Comparison of ENCODE assay signal across 3 cellular contexts in genomic region chr5:103151156-103151555, GRCh38.
TF ChIP-seq lines count a peak whose summit lies in the region.

No MANE protein-coding gene starts in this region.

TF ChIP-seq in A549, 52 proteins besides CTCF, POLR2A, EP300 and RAD21:
- TF ChIP-seq MAFK (IDR thresholded peaks at IDR 0.05; ENCODE audit: partially characterized antibody), result peak; percentile 95
- TF ChIP-seq ZFP36 (IDR thresholded peaks at IDR 0.05; ENCODE audit: borderline replicate concordance, partially characterized antibody), result no peak

TF ChIP-seq in IMR-90, 13 proteins besides CTCF, POLR2A, EP300 and RAD21:
- TF ChIP-seq NFE2L2 (IDR thresholded peaks at IDR 0.05; ENCODE audit: low read depth, low read length) (0 out of 2 replicates have a peak, but pooled peaks have one; percentile 26), MAFK (IDR thresholded peaks at IDR 0.05; ENCODE audit: low read depth, low read length) (peak; percentile 94), FOS (IDR thresholded peaks at IDR 0.05; ENCODE audit: low read depth, low read length) (no peak)

TF ChIP-seq in H1, 55 proteins besides CTCF, POLR2A, EP300 and RAD21:
- TF ChIP-seq MAFK (IDR thresholded peaks at IDR 0.05; ENCODE audit: low read depth, low read length), result peak; percentile 69; the same call in 1 of the 2 replicates
- TF ChIP-seq SRF (IDR thresholded peaks at IDR 0.05; ENCODE audit: low read depth, low read length), result no peak
